1 cellular context compared by ENCODE assay signal in genomic region chr16:17768257-17768656, GRCh38.
TF ChIP-seq lines count a peak whose summit lies in the region.

No MANE protein-coding gene starts in this region.

TF ChIP-seq in SK-N-SH, 30 proteins besides CTCF, POLR2A, EP300 and RAD21 (continued from another document):
- 0 out of 2 replicates have a peak, but pooled peaks have one; percentile 38 for TF ChIP-seq REST (IDR thresholded peaks at IDR 0.05; ENCODE audit: low read depth, low read length)
- 0 out of 2 replicates have a peak, but pooled peaks have one; percentile 21 for TF ChIP-seq ELF1 (IDR thresholded peaks at IDR 0.05)
- no peak for TF ChIP-seq MXI1 (IDR thresholded peaks at IDR 0.05; ENCODE audit: low read depth, low read length)
- TF ChIP-seq USF1 (IDR thresholded peaks at IDR 0.05; ENCODE audit: borderline replicate concordance, low read depth): no peak
- TF ChIP-seq POLR2AphosphoS5 (IDR thresholded peaks at IDR 0.05; ENCODE audit: low read depth, low read length): peak; percentile 51; the same call in 1 of the 2 replicates
- TF ChIP-seq FOXJ3 (CRISPR knock-in tag; IDR thresholded peaks at IDR 0.05): no peak
- TF ChIP-seq EZH2phosphoT487 (IDR thresholded peaks at IDR 0.05; ENCODE audit: borderline replicate concordance, low read depth): no peak
- TF ChIP-seq USF2 (IDR thresholded peaks at IDR 0.05; ENCODE audit: borderline replicate concordance, low read depth, low read length): no peak
- no peak for TF ChIP-seq RFX5 (IDR thresholded peaks at IDR 0.05; ENCODE audit: low read length)
- peak; percentile 93 for TF ChIP-seq TCF12 (IDR thresholded peaks at IDR 0.05)
- no peak for TF ChIP-seq TAF1 (IDR thresholded peaks at IDR 0.05; ENCODE audit: borderline replicate concordance, low read depth, low read length)
- TF ChIP-seq NFIC (IDR thresholded peaks at IDR 0.05; ENCODE audit: borderline replicate concordance): peak; percentile 91
- peak; percentile 63; the same call in 1 of the 2 replicates for TF ChIP-seq ZBTB33 (IDR thresholded peaks at IDR 0.05; ENCODE audit: borderline replicate concordance, low read depth)
- TF ChIP-seq RCOR1 (IDR thresholded peaks at IDR 0.05; ENCODE audit: low read length): no peak
- TF ChIP-seq SIN3A (IDR thresholded peaks at IDR 0.05; ENCODE audit: borderline replicate concordance, low read depth, low read length): 0 out of 2 replicates have a peak, but pooled peaks have one; percentile 33
- no peak for TF ChIP-seq IRF3 (IDR thresholded peaks at IDR 0.05; ENCODE audit: low read depth, low read length)
- TF ChIP-seq NRF1 (IDR thresholded peaks at IDR 0.05; ENCODE audit: low read depth, low read length): no peak
- peak; percentile 95 for TF ChIP-seq PBX3 (IDR thresholded peaks at IDR 0.05)
- no peak for TF ChIP-seq CHD2 (IDR thresholded peaks at IDR 0.05; ENCODE audit: low read length, partially characterized antibody)
- no peak for TF ChIP-seq GATA2 (CRISPR knock-in tag; IDR thresholded peaks at IDR 0.05)
- peak; percentile 90 for TF ChIP-seq TEAD4 (IDR thresholded peaks at IDR 0.05; ENCODE audit: borderline replicate concordance, insufficient read depth)
- 0 out of 2 replicates have a peak, but pooled peaks have one; percentile 13 for TF ChIP-seq MAX (IDR thresholded peaks at IDR 0.05; ENCODE audit: low read depth)
- TF ChIP-seq YY1 (IDR thresholded peaks at IDR 0.05; ENCODE audit: low read depth): no peak
TF ChIP-seq in SK-N-SH: peak in this region for 15.
